ENCODE assay signal across 8 cellular contexts in genomic region chrY:13751289-13752071, GRCh38. TPM values are rescaled to one million over a fixed set of nuclear protein-coding genes. Genes with fewer than 3 reads are reported as not detected.
DNase-seq lines count a peak whose midpoint lies in the region; ATAC-seq lines count a peak whose summit lies in the region.

No MANE protein-coding gene starts in this region.

- H3K27me3 ChIP-seq in mesendoderm (ENCODE audit: insufficient read depth, low read length, poor library complexity) = no peaks in the 10 kb centered on the region

- H2BK120ac ChIP-seq in mesendoderm (ENCODE audit: low read depth, low read length) = no peak overlapping the region

- H3K9ac ChIP-seq in mesendoderm (ENCODE audit: low read length) = peak overlapping the region; percentile 41

- no peaks in the 10 kb centered on the region for H3K4me1 ChIP-seq in mesendoderm (ENCODE audit: control insufficient read depth, low read depth, low read length)

- no peaks in the 10 kb centered on the region for H3K27me3 Mint-ChIP-seq in activated T-helper 17 cell treated with anti-CD3 and anti-CD28 coated beads, Interleukin-2, amount 50 U/mL, for 72 hours

- H4K8ac ChIP-seq in mesendoderm (ENCODE audit: low read depth, low read length) = peak overlapping the region; percentile 39

- peak; percentile 86 for ATAC-seq in HG03045 (IDR thresholded peaks at IDR 0.05; ENCODE audit: unreplicated experiment)
- peak; percentile 80 for ATAC-seq in activated T-helper 17 cell treated with anti-CD3 and anti-CD28 coated beads, Interleukin-2, amount 50 U/mL, for 72 hours (replicated peaks)
- no peak for ATAC-seq in HG03159 (IDR thresholded peaks at IDR 0.05; ENCODE audit: unreplicated experiment)
- no peak for ATAC-seq in left colon
- ATAC-seq in HG03520 (IDR thresholded peaks at IDR 0.05; ENCODE audit: unreplicated experiment) = no peak

- peak overlapping the region; percentile 77 for H3K4me3 Mint-ChIP-seq in activated T-helper 17 cell treated with anti-CD3 and anti-CD28 coated beads, Interleukin-2, amount 50 U/mL, for 72 hours

- H3K56ac ChIP-seq in mesendoderm (ENCODE audit: low read length) = peak overlapping the region; percentile 76

- H3K4me3 ChIP-seq in mesendoderm (ENCODE audit: low read length) = peak overlapping the region; percentile 63

- intact Hi-C loops in left colon (cut with DNase I, micrococcal nuclease) = no loop called here

- no peak overlapping the region for H2BK15ac ChIP-seq in mesendoderm (replicated peaks; ENCODE audit: low read depth)

- no peaks in the 10 kb centered on the region for H3K79me1 ChIP-seq in mesendoderm (ENCODE audit: low read length)

- peaks cover 9% of the 10 kb centered on the region for H3K4me1 Mint-ChIP-seq in activated T-helper 17 cell treated with anti-CD3 and anti-CD28 coated beads, Interleukin-2, amount 50 U/mL, for 72 hours

- H3K79me2 ChIP-seq in mesendoderm (ENCODE audit: control insufficient read depth, insufficient read depth, low read length) = no peaks in the 10 kb centered on the region

- peak overlapping the region; percentile 53 for H3K27ac Mint-ChIP-seq in activated T-helper 17 cell treated with anti-CD3 and anti-CD28 coated beads, Interleukin-2, amount 50 U/mL, for 72 hours

- no peak overlapping the region for H2BK5ac ChIP-seq in mesendoderm (ENCODE audit: low read length)

- H3K27ac ChIP-seq in mesendoderm (ENCODE audit: low read depth, low read length) = peak overlapping the region; percentile 28

- peak overlapping the region; percentile 36 for H3K4me2 ChIP-seq in mesendoderm (ENCODE audit: low read length)

- no peak overlapping the region for H2AK5ac ChIP-seq in mesendoderm (ENCODE audit: low read length)

- no peaks in the 10 kb centered on the region for H3K36me3 ChIP-seq in mesendoderm (ENCODE audit: control insufficient read depth, insufficient read depth, low read length)

- no peaks in the 10 kb centered on the region for H3K36me3 Mint-ChIP-seq in activated T-helper 17 cell treated with anti-CD3 and anti-CD28 coated beads, Interleukin-2, amount 50 U/mL, for 72 hours (ENCODE audit: low read depth)

- peak; percentile 53 for DNase-seq in DMS79 (lab: John Stamatoyannopoulos, UW)
- DNase-seq in mesendoderm = peak; percentile 88
- no peak for DNase-seq in HCEC 1CT
- no peak for DNase-seq in left colon

- no peaks in the 10 kb centered on the region for H3K9me3 Mint-ChIP-seq in activated T-helper 17 cell treated with anti-CD3 and anti-CD28 coated beads, Interleukin-2, amount 50 U/mL, for 72 hours

- peak overlapping the region; percentile 42 for H3K18ac ChIP-seq in mesendoderm (ENCODE audit: low read length)

- no peak overlapping the region for H4K5ac ChIP-seq in mesendoderm (ENCODE audit: low read length)

- no CpG with 5 or more reads among the region's 60 CpGs for WGBS in mesendoderm (ENCODE audit: extremely low coverage, insufficient coverage, low lambda C conversion rate)

- H3K4ac ChIP-seq in mesendoderm (ENCODE audit: low read depth, low read length) = peak overlapping the region; percentile 52

- no peak overlapping the region for H3K23ac ChIP-seq in mesendoderm (ENCODE audit: low read length)

RNA-seq across cellular contexts. Expression of gene TMSB4Y, which starts 47.8 kb away (rescaled TPM):
- total RNA-seq in activated T-helper 17 cell treated with anti-CD3 and anti-CD28 coated beads, Interleukin-2, amount 50 U/mL, for 72 hours = 1 to 10 TPM; 1.1 to 1.9 TPM
- 8.6 TPM for polyA plus RNA-seq in mesendoderm (2013, experiment 1 of 2)
- 8.5 TPM for polyA plus RNA-seq in mesendoderm (2013, experiment 2 of 2)
- not detected for total RNA-seq in left colon

Comparison
In these comparisons a context has a peak if more than half of its experiments do, and no peak if none do; other contexts are left out.
1. DNase-seq: peak in DMS79 (single experiment) and mesendoderm (single experiment); none in HCEC 1CT (single experiment) and left colon (0 of 2).
2. ATAC-seq: peak in HG03045 (single experiment) and activated T-helper 17 cell treated with anti-CD3 and anti-CD28 coated beads, Interleukin-2, amount 50 U/mL, for 72 hours (single experiment); none in HG03159 (single experiment), left colon (single experiment) and HG03520 (single experiment).